Comparison of ENCODE assay signal across 13 cellular contexts in genomic region chr3:50474717-50475116, GRCh38. TPM values are rescaled to one million over a fixed set of nuclear protein-coding genes. Genes with fewer than 3 reads are reported as not detected.
DNase-seq lines count a peak whose midpoint lies in the region; ATAC-seq and TF ChIP-seq lines count a peak whose summit lies in the region.
"Had no signal": no experiment of that assay in that cellular context is flagged by ENCODE, and none has a peak within 500 bp of the region (broad histone marks: within the 10 kb centered on the region; RNA-seq: fewer than 3 reads in every experiment).

No MANE protein-coding gene starts in this region.

- TF ChIP-seq POLR2A in esophagus squamous epithelium (IDR thresholded peaks at IDR 0.05), result no peak

- H3K27ac ChIP-seq in HEK293 (ENCODE audit: extremely low read depth, low read depth, low read length), result no peak overlapping the region
- H3K27ac ChIP-seq in esophagus squamous epithelium, result no peak overlapping the region
- H3K27ac ChIP-seq: colonic mucosa had no signal

- H3K36me3 ChIP-seq in HEK293 (ENCODE audit: control insufficient read depth in 2 of 2, insufficient read depth in 1 of 2, low read length in 2 of 2) (no peaks in the 10 kb centered on the region), esophagus squamous epithelium (no peaks in the 10 kb centered on the region)
- H3K36me3 ChIP-seq: colonic mucosa had no signal

- DNase-seq in astrocyte of the hippocampus (ENCODE audit: low read depth, low spot score) (peak; percentile 19), hepatic stellate cell (ENCODE audit: low spot score) (peak; percentile 44), esophagus squamous epithelium (lab: John Stamatoyannopoulos, UW) (no peak), progenitor cell of endocrine pancreas (ENCODE audit: low spot score, unreplicated experiment) (no peak), NCI-H146 treated with DMSO at 0.1 percent for 48 hours (lab: John Stamatoyannopoulos, UW; ENCODE audit: unreplicated experiment) (no peak), NCI-H524 (lab: John Stamatoyannopoulos, UW) (no peak)
- no peak for DNase-seq in stimulated activated effector memory CD8-positive, alpha-beta T cell treated with anti-CD3 and anti-CD28 coated beads, Interleukin-12 subunit alpha, Interleukin-12 subunit beta, amount 100 ng/mL, for 72 hours (ENCODE audit: low spot score in 2 of 2)
- DNase-seq: activated B cell treated with CpG ODN at 0.5 μM for 24 hours; CD8-positive, alpha-beta T cell; colonic mucosa; stimulated activated naive CD8-positive, alpha-beta T cell treated with anti-CD3 and anti-CD28 coated beads, Interleukin-15, amount 100 ng/mL, for 72 hours had no signal

- TF ChIP-seq CTCF in HEK293 (tag by site-specific recombination; IDR thresholded peaks at IDR 0.05), result no peak
- no peak for TF ChIP-seq CTCF in esophagus squamous epithelium (IDR thresholded peaks at IDR 0.05)
- TF ChIP-seq CTCF in progenitor cell of endocrine pancreas (IDR thresholded peaks at IDR 0.05; ENCODE audit: unreplicated experiment), result no peak

- H3K27ac Mint-ChIP-seq in stimulated activated effector memory CD8-positive, alpha-beta T cell treated with anti-CD3 and anti-CD28 coated beads, Interleukin-12 subunit alpha, Interleukin-12 subunit beta, amount 100 ng/mL, for 72 hours, result peak overlapping the region; percentile 45
- H3K27ac Mint-ChIP-seq in progenitor cell of endocrine pancreas, result no peak overlapping the region
- H3K27ac Mint-ChIP-seq: activated B cell treated with CpG ODN at 0.5 μM for 24 hours had no signal

- peaks cover 72% of the 10 kb centered on the region for H3K4me1 Mint-ChIP-seq in stimulated activated effector memory CD8-positive, alpha-beta T cell treated with anti-CD3 and anti-CD28 coated beads, Interleukin-12 subunit alpha, Interleukin-12 subunit beta, amount 100 ng/mL, for 72 hours
- no peaks in the 10 kb centered on the region for H3K4me1 Mint-ChIP-seq in progenitor cell of endocrine pancreas (ENCODE audit: low read depth)
- H3K4me1 Mint-ChIP-seq: activated B cell treated with CpG ODN at 0.5 μM for 24 hours had no signal

- no peaks in the 10 kb centered on the region for H3K9me3 Mint-ChIP-seq in stimulated activated effector memory CD8-positive, alpha-beta T cell treated with anti-CD3 and anti-CD28 coated beads, Interleukin-12 subunit alpha, Interleukin-12 subunit beta, amount 100 ng/mL, for 72 hours
- H3K9me3 Mint-ChIP-seq in progenitor cell of endocrine pancreas (ENCODE audit: low read depth), result peaks cover 3% of the 10 kb centered on the region
- H3K9me3 Mint-ChIP-seq: activated B cell treated with CpG ODN at 0.5 μM for 24 hours; activated naive CD4-positive, alpha-beta T cell treated with anti-CD3 and anti-CD28 coated beads, Interleukin-2, amount 50 U/mL, for 72 hours; CD8-positive, alpha-beta T cell; stimulated activated naive CD8-positive, alpha-beta T cell treated with anti-CD3 and anti-CD28 coated beads, Interleukin-15, amount 100 ng/mL, for 72 hours had no signal

- intact Hi-C loops in esophagus squamous epithelium (cut with DNase I), result no loop called here

- 61 to 71% methylated on average over 4 to 5 of the region's 6 CpGs for WGBS in esophagus squamous epithelium, 2 donors

- CTCF ChIA-PET in HEK293 (lab: Yijun Ruan, JAX), result interaction anchor here (0.9 to 1.1 kb wide), 2 partner anchors 44 to 127 kb away, joined by 3 read pairs; no protein-coding TSS in a partner anchor

- no peaks in the 10 kb centered on the region for H3K36me3 Mint-ChIP-seq in stimulated activated effector memory CD8-positive, alpha-beta T cell treated with anti-CD3 and anti-CD28 coated beads, Interleukin-12 subunit alpha, Interleukin-12 subunit beta, amount 100 ng/mL, for 72 hours
- H3K36me3 Mint-ChIP-seq in progenitor cell of endocrine pancreas (ENCODE audit: insufficient read depth), result peaks cover 2% of the 10 kb centered on the region
- H3K36me3 Mint-ChIP-seq: activated naive CD4-positive, alpha-beta T cell treated with anti-CD3 and anti-CD28 coated beads, Interleukin-2, amount 50 U/mL, for 72 hours; CD8-positive, alpha-beta T cell had no signal

- no peaks in the 10 kb centered on the region for H3K27me3 ChIP-seq in esophagus squamous epithelium
- H3K27me3 ChIP-seq: colonic mucosa had no signal

- H3K9me3 ChIP-seq in HEK293 (ENCODE audit: control insufficient read depth, insufficient read depth, low read depth, low read length) (no peaks in the 10 kb centered on the region), esophagus squamous epithelium (no peaks in the 10 kb centered on the region)
- H3K9me3 ChIP-seq: colonic mucosa had no signal

- no peak for ATAC-seq in stimulated activated effector memory CD8-positive, alpha-beta T cell treated with anti-CD3 and anti-CD28 coated beads, Interleukin-12 subunit alpha, Interleukin-12 subunit beta, amount 100 ng/mL, for 72 hours
- ATAC-seq: activated naive CD4-positive, alpha-beta T cell treated with anti-CD3 and anti-CD28 coated beads, Interleukin-2, amount 50 U/mL, for 72 hours; CD8-positive, alpha-beta T cell; stimulated activated naive CD8-positive, alpha-beta T cell treated with anti-CD3 and anti-CD28 coated beads, Interleukin-15, amount 100 ng/mL, for 72 hours had no signal

- no peak overlapping the region for H3K4me3 Mint-ChIP-seq in stimulated activated effector memory CD8-positive, alpha-beta T cell treated with anti-CD3 and anti-CD28 coated beads, Interleukin-12 subunit alpha, Interleukin-12 subunit beta, amount 100 ng/mL, for 72 hours
- H3K4me3 Mint-ChIP-seq in progenitor cell of endocrine pancreas (ENCODE audit: low read depth), result no peak overlapping the region
- H3K4me3 Mint-ChIP-seq: activated B cell treated with CpG ODN at 0.5 μM for 24 hours; CD8-positive, alpha-beta T cell; stimulated activated naive CD8-positive, alpha-beta T cell treated with anti-CD3 and anti-CD28 coated beads, Interleukin-15, amount 100 ng/mL, for 72 hours had no signal

- H3K4me1 ChIP-seq in HEK293 (ENCODE audit: control insufficient read depth, insufficient read depth, low read length) (no peaks in the 10 kb centered on the region), esophagus squamous epithelium (no peaks in the 10 kb centered on the region)
- H3K4me1 ChIP-seq: colonic mucosa had no signal

- H3K27me3 Mint-ChIP-seq in progenitor cell of endocrine pancreas, result peaks cover 7% of the 10 kb centered on the region
- H3K27me3 Mint-ChIP-seq: stimulated activated naive CD8-positive, alpha-beta T cell treated with anti-CD3 and anti-CD28 coated beads, Interleukin-15, amount 100 ng/mL, for 72 hours had no signal

- POLR2A ChIA-PET in HEK293 (lab: Yijun Ruan, JAX), result no interaction called here

- H3K4me3 ChIP-seq in HEK293 (ENCODE audit: low read depth, low read length), result no peak overlapping the region
- H3K4me3 ChIP-seq in esophagus squamous epithelium, result no peak overlapping the region
- H3K4me3 ChIP-seq: colonic mucosa had no signal

TF ChIP-seq in HEK293, 187 proteins besides CTCF, POLR2A, EP300 and RAD21:
- TF ChIP-seq OVOL3 (tag by site-specific recombination; IDR thresholded peaks at IDR 0.05) (no peak), ELK4 (IDR thresholded peaks at IDR 0.05; ENCODE audit: borderline replicate concordance, low read depth, low read length) (no peak), ZNF600 (tag by site-specific recombination; IDR thresholded peaks at IDR 0.05) (peak; percentile 65), ZNF239 (tag by site-specific recombination; IDR thresholded peaks at IDR 0.05) (no peak)

RNA-seq across cellular contexts. Expression of gene CACNA2D2, which starts 28.7 kb away (rescaled TPM):
- under 1 TPM in 3 of 4 donors, not detected in 1; 0.18 to 0.57 (median 0.35) TPM for total RNA-seq in esophagus squamous epithelium
- 5.5 and 6.9 TPM in 2 replicates for total RNA-seq in progenitor cell of endocrine pancreas

Comparison
In these comparisons a context has a peak if more than half of its experiments do, and no peak if none do; other contexts are left out.
1. DNase-seq: peak in astrocyte of the hippocampus (single experiment) and hepatic stellate cell (single experiment); none in stimulated activated effector memory CD8-positive, alpha-beta T cell treated with anti-CD3 and anti-CD28 coated beads, Interleukin-12 subunit alpha, Interleukin-12 subunit beta, amount 100 ng/mL, for 72 hours (0 of 2), esophagus squamous epithelium (single experiment), progenitor cell of endocrine pancreas (single experiment), NCI-H146 treated with DMSO at 0.1 percent for 48 hours (single experiment) and NCI-H524 (0 of 2).